18 cellular contexts compared by ENCODE assay signal in the genomic region with DNA sequence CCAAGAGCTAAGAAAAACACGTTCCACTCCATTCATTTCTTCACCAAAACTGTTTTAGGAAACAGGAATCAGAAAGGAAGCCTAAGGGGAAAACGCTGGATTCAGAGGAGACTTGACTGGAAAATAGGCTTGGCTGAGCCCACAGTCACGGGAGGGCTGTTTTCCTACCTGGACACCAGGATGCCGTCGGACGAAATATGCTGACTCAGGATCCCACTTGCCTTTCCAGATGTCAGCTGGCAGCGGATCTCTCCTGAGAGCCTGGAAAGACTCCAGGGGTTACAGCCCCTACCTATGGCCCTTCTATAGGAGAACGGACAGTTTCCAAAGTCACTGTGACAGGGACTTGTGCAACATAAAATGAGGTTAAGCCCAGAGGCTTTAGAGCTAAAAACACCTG.
DNase-seq lines count a peak whose midpoint lies in the region; ATAC-seq, FAIRE-seq and TF ChIP-seq lines count a peak whose summit lies in the region.
"Had no signal": no experiment of that assay in that cellular context is flagged by ENCODE, and none has a peak within 500 bp of the region (broad histone marks: within the 10 kb centered on the region; RNA-seq: fewer than 3 reads in every experiment).

No MANE protein-coding gene starts in this region.

- H3K36me3 ChIP-seq in bronchial epithelial cell (ENCODE audit: control insufficient read depth, insufficient read depth, low read length) (no peaks in the 10 kb centered on the region), endodermal cell (ENCODE audit: control insufficient read depth, insufficient read depth, low read length) (no peaks in the 10 kb centered on the region)
- H3K36me3 ChIP-seq: BLaER1 treated with 17β-estradiol and CSF1 and Interleukin-3, amounts not matched to agents 10 nM and 100 nM had no signal

- H3K4me1 ChIP-seq in endodermal cell (ENCODE audit: control insufficient read depth, insufficient read depth, low read length) = no peaks in the 10 kb centered on the region

- FAIRE-seq in bronchial epithelial cell (lab: Jason Lieb, UNC) = peak; percentile 13
- FAIRE-seq: GM12878, H54 had no signal

- no peak overlapping the region for H3K4me3 Mint-ChIP-seq in activated CD8-positive, alpha-beta memory T cell treated with anti-CD3 and anti-CD28 coated beads, Interleukin-2, amount 10 ng/mL, durations not matched to agents 7 days and 5 days
- H3K4me3 Mint-ChIP-seq in endodermal cell = no peak overlapping the region
- H3K4me3 Mint-ChIP-seq: B cell; CD8-positive, alpha-beta T cell had no signal

- H3K4me1 Mint-ChIP-seq in activated CD8-positive, alpha-beta memory T cell treated with anti-CD3 and anti-CD28 coated beads, Interleukin-2, amount 10 ng/mL, durations not matched to agents 7 days and 5 days = no peaks in the 10 kb centered on the region
- H3K4me1 Mint-ChIP-seq in endodermal cell = peaks cover 12% of the 10 kb centered on the region

- H3K27ac Mint-ChIP-seq in activated CD8-positive, alpha-beta memory T cell treated with anti-CD3 and anti-CD28 coated beads, Interleukin-2, amount 10 ng/mL, durations not matched to agents 7 days and 5 days = no peak overlapping the region
- H3K27ac Mint-ChIP-seq in endodermal cell = no peak overlapping the region
- H3K27ac Mint-ChIP-seq: B cell; CD8-positive, alpha-beta T cell had no signal

- no peak for ATAC-seq in activated CD8-positive, alpha-beta memory T cell treated with anti-CD3 and anti-CD28 coated beads, Interleukin-2, amount 10 ng/mL, durations not matched to agents 7 days and 5 days
- ATAC-seq: CD8-positive, alpha-beta T cell; GM12878 had no signal

- H3K9me3 ChIP-seq in endodermal cell (ENCODE audit: control insufficient read depth, low read length) = no peaks in the 10 kb centered on the region

- H3K27me3 Mint-ChIP-seq in activated CD8-positive, alpha-beta memory T cell treated with anti-CD3 and anti-CD28 coated beads, Interleukin-2, amount 10 ng/mL, durations not matched to agents 7 days and 5 days = peaks cover 5% of the 10 kb centered on the region
- H3K27me3 Mint-ChIP-seq in endodermal cell (ENCODE audit: insufficient read depth) = no peaks in the 10 kb centered on the region

- H3K9ac ChIP-seq in endodermal cell (ENCODE audit: extremely low read depth, low read length, poor library complexity, severe bottlenecking) = no peak overlapping the region
- H3K9ac ChIP-seq: BLaER1 treated with 17β-estradiol and CSF1 and Interleukin-3, amounts not matched to agents 10 nM and 100 nM had no signal

- WGBS in endodermal cell (ENCODE audit: insufficient coverage in 1 of 2, insufficient read length in 1 of 2), 2 experiments = 91 to 97% methylated on average over 8 of the region's 8 CpGs

- no peak overlapping the region for H3K4me3 ChIP-seq in bronchial epithelial cell (ENCODE audit: low read depth, low read length)
- no peak overlapping the region for H3K4me3 ChIP-seq in endodermal cell (ENCODE audit: low read length)
- H3K4me3 ChIP-seq: BLaER1 treated with 17β-estradiol and CSF1 and Interleukin-3, amounts not matched to agents 10 nM and 100 nM; GM12878 had no signal

- no peaks in the 10 kb centered on the region for H3K27me3 ChIP-seq in bronchial epithelial cell (ENCODE audit: control insufficient read depth, insufficient read depth, low read length)
- H3K27me3 ChIP-seq in endodermal cell (ENCODE audit: control insufficient read depth, insufficient read depth, low read length, poor library complexity, severe bottlenecking) = no peaks in the 10 kb centered on the region
- H3K27me3 ChIP-seq: BLaER1 treated with 17β-estradiol and CSF1 and Interleukin-3, amounts not matched to agents 10 nM and 100 nM had no signal

- CTCF ChIA-PET in activated CD8-positive, alpha-beta memory T cell treated with anti-CD3 and anti-CD28 coated beads, Interleukin-2, amount 10 ng/mL, durations not matched to agents 7 days and 5 days (lab: Charles Lee) = interaction anchor here (1.6 kb wide), 1 partner anchor 9 kb away, joined by 6 read pairs; no protein-coding TSS in a partner anchor

- no peak overlapping the region for H3K27ac ChIP-seq in endodermal cell (ENCODE audit: low read depth, low read length)
- H3K27ac ChIP-seq: BLaER1 treated with 17β-estradiol and CSF1 and Interleukin-3, amounts not matched to agents 10 nM and 100 nM had no signal

- no peak for TF ChIP-seq CTCF in bronchial epithelial cell (IDR thresholded peaks at IDR 0.05; ENCODE audit: insufficient read depth, low read length, severe bottlenecking)
- TF ChIP-seq CTCF in endodermal cell (conservative IDR thresholded peaks at IDR 0.05) = no peak

- H3K36me3 Mint-ChIP-seq in activated CD8-positive, alpha-beta memory T cell treated with anti-CD3 and anti-CD28 coated beads, Interleukin-2, amount 10 ng/mL, durations not matched to agents 7 days and 5 days = no peaks in the 10 kb centered on the region
- no peaks in the 10 kb centered on the region for H3K36me3 Mint-ChIP-seq in endodermal cell (ENCODE audit: low read depth)
- H3K36me3 Mint-ChIP-seq: CD8-positive, alpha-beta T cell had no signal

- no peaks in the 10 kb centered on the region for H3K9me3 Mint-ChIP-seq in activated CD8-positive, alpha-beta memory T cell treated with anti-CD3 and anti-CD28 coated beads, Interleukin-2, amount 10 ng/mL, durations not matched to agents 7 days and 5 days (ENCODE audit: low read depth)
- H3K9me3 Mint-ChIP-seq in endodermal cell = peaks cover 5% of the 10 kb centered on the region
- H3K9me3 Mint-ChIP-seq: CD8-positive, alpha-beta T cell had no signal

- peak; percentile 18 for DNase-seq in activated CD8-positive, alpha-beta memory T cell treated with anti-CD3 and anti-CD28 coated beads, Interleukin-2, amount 50 U/mL, for 48 hours
- DNase-seq in activated CD8-positive, alpha-beta memory T cell treated with anti-CD3 and anti-CD28 coated beads, Interleukin-2, amount 10 ng/mL, durations not matched to agents 7 days and 5 days = no peak
- DNase-seq in bronchial epithelial cell (ENCODE audit: low read depth) (no peak), endodermal cell (peak; percentile 25), glomerular visceral epithelial cell (ENCODE audit: extremely low spot score) (no peak), NCI-H2029 (lab: John Stamatoyannopoulos, UW) (no peak), H4 (ENCODE audit: low spot score) (no peak)
- DNase-seq: 8988T, Calu3, DMS53, DND-41, EL, HCEC 1CT had no signal

Comparison
In these comparisons a context has a peak if more than half of its experiments do, and no peak if none do; other contexts are left out.
1. DNase-seq: peak in activated CD8-positive, alpha-beta memory T cell treated with anti-CD3 and anti-CD28 coated beads, Interleukin-2, amount 50 U/mL, for 48 hours (single experiment) and endodermal cell (single experiment); none in activated CD8-positive, alpha-beta memory T cell treated with anti-CD3 and anti-CD28 coated beads, Interleukin-2, amount 10 ng/mL, durations not matched to agents 7 days and 5 days (single experiment), bronchial epithelial cell (single experiment), glomerular visceral epithelial cell (single experiment), NCI-H2029 (single experiment) and H4 (single experiment).